ENCODE assay signal across 2 cellular contexts in genomic region chr3:15280853-15281532, GRCh38.
TF ChIP-seq lines count a peak whose summit lies in the region.

No MANE protein-coding gene starts in this region.

TF ChIP-seq in H1, 55 proteins besides CTCF, POLR2A, EP300 and RAD21:
- no peak for TF ChIP-seq SIN3A (conservative IDR thresholded peaks at IDR 0.05 in 1 of 2, IDR thresholded peaks at IDR 0.05 in 1 of 2; ENCODE audit: low read depth in 1 of 2, low read length in 2 of 2)
- no peak for TF ChIP-seq SP2 (IDR thresholded peaks at IDR 0.05; ENCODE audit: low read length)
- TF ChIP-seq ZNF274 (IDR thresholded peaks at IDR 0.05; ENCODE audit: borderline replicate concordance, extremely low read depth, low read length) = no peak
- no peak for TF ChIP-seq SAP30 (IDR thresholded peaks at IDR 0.05; ENCODE audit: insufficient read depth, insufficient replicate concordance, low read length)
- TF ChIP-seq RXRA (IDR thresholded peaks at IDR 0.05; ENCODE audit: insufficient read depth, low read depth, low read length) = no peak
- no peak for TF ChIP-seq ATF3 (IDR thresholded peaks at IDR 0.05; ENCODE audit: insufficient read depth, low read depth, low read length)
- TF ChIP-seq FOSL1 (IDR thresholded peaks at IDR 0.05; ENCODE audit: insufficient read depth, low read depth, low read length) = no peak
- TF ChIP-seq KDM1A (IDR thresholded peaks at IDR 0.05; ENCODE audit: borderline replicate concordance, low read length) = no peak
- TF ChIP-seq RFX5 (IDR thresholded peaks at IDR 0.05; ENCODE audit: borderline replicate concordance, low read depth, low read length) = no peak
TF ChIP-seq in H1: peak in this region for 0.

TF ChIP-seq in GM23338, 12 proteins besides CTCF, POLR2A, EP300 and RAD21:
- TF ChIP-seq ZNF462 (CRISPR knock-in tag; IDR thresholded peaks at IDR 0.05) (no peak), STAT1 (IDR thresholded peaks at IDR 0.05; ENCODE audit: unreplicated experiment) (no peak), CREB1 (CRISPR knock-in tag; IDR thresholded peaks at IDR 0.05; ENCODE audit: low read depth) (no peak), NANOG (IDR thresholded peaks at IDR 0.05; ENCODE audit: borderline replicate concordance) (no peak), ZNF114 (CRISPR knock-in tag; IDR thresholded peaks at IDR 0.05) (no peak), ETS1 (IDR thresholded peaks at IDR 0.05) (no peak), EZH2phosphoT487 (IDR thresholded peaks at IDR 0.05; ENCODE audit: unreplicated experiment) (no peak)
